10 cellular contexts compared by ENCODE assay signal in genomic region chr11:81005595-81005994, GRCh38.
DNase-seq lines count a peak whose midpoint lies in the region; ATAC-seq, FAIRE-seq and TF ChIP-seq lines count a peak whose summit lies in the region.
"Had no signal": no experiment of that assay in that cellular context is flagged by ENCODE, and none has a peak within 500 bp of the region (broad histone marks: within the 10 kb centered on the region; RNA-seq: fewer than 3 reads in every experiment).

No MANE protein-coding gene starts in this region.

- peak; percentile 40 for ATAC-seq in GM18867 (IDR thresholded peaks at IDR 0.05; ENCODE audit: unreplicated experiment)
- peak; percentile 89 for ATAC-seq in HG03378 (IDR thresholded peaks at IDR 0.05; ENCODE audit: unreplicated experiment)
- ATAC-seq in omental fat pad (ENCODE audit: low FRiP score): peak; percentile 78
- ATAC-seq: natural killer cell treated with Interleukin-12 subunit alpha and Interleukin-12 subunit beta and Interleukin-15 and Interleukin-18, amount 100 ng/mL, for 72 hours had no signal

- FAIRE-seq in frontal cortex (lab: Jason Lieb, UNC): no peak

- no peak for TF ChIP-seq CTCF in omental fat pad (IDR thresholded peaks at IDR 0.05)

- DNase-seq in amniotic epithelial cell (ENCODE audit: low read depth) (peak; percentile 90), omental fat pad (ENCODE audit: low spot score) (no peak), NK-92 (lab: John Stamatoyannopoulos, UW; ENCODE audit: unreplicated experiment) (no peak), frontal cortex (ENCODE audit: low spot score in 2 of 2) (no peak), NCI-H187 (lab: John Stamatoyannopoulos, UW) (no peak)
- DNase-seq in activated effector memory CD4-positive, alpha-beta T cell treated with Interleukin-2 at 50 U/mL for 16 hours: no peak
- DNase-seq: NCI-H1048 had no signal
